Comparison of ENCODE assay signal across 1 cellular context in genomic region chr14:34732802-34733201, GRCh38.
TF ChIP-seq lines count a peak whose summit lies in the region.

No MANE protein-coding gene starts in this region.

TF ChIP-seq in K562, 482 proteins besides CTCF, POLR2A, EP300 and RAD21:
- TF ChIP-seq IRF1 (CRISPR knock-in tag; IDR thresholded peaks at IDR 0.05; ENCODE audit: borderline replicate concordance) (no peak), SPI1 (IDR thresholded peaks at IDR 0.05; ENCODE audit: borderline replicate concordance, low read depth, low read length) (peak; percentile 55; the same call in 1 of the 2 replicates), PKNOX1 (IDR thresholded peaks at IDR 0.05) (peak; percentile 37), KLF16 (IDR thresholded peaks at IDR 0.05) (no peak)
